In genomic region chr7:108097703-108098102, GRCh38 we compare ENCODE assay signal across 10 cellular contexts. TPM values are rescaled to one million over a fixed set of nuclear protein-coding genes. Genes with fewer than 3 reads are reported as not detected.
DNase-seq lines count a peak whose midpoint lies in the region; ATAC-seq and TF ChIP-seq lines count a peak whose summit lies in the region.
"Had no signal": no experiment of that assay in that cellular context is flagged by ENCODE, and none has a peak within 500 bp of the region (broad histone marks: within the 10 kb centered on the region; RNA-seq: fewer than 3 reads in every experiment).

No MANE protein-coding gene starts in this region.

- H3K27ac ChIP-seq in PC-9, result no peak overlapping the region
- no peak overlapping the region for H3K27ac ChIP-seq in thoracic aorta

- no peaks in the 10 kb centered on the region for H3K9me2 ChIP-seq in PC-9 (ENCODE audit: insufficient read depth)

- H3K4me3 ChIP-seq in PC-9 (no peak overlapping the region), thoracic aorta (no peak overlapping the region)

- no peak overlapping the region for H3K4me2 ChIP-seq in PC-9

- no peaks in the 10 kb centered on the region for H3K79me2 ChIP-seq in PC-9 (ENCODE audit: low read depth)

- TF ChIP-seq CTCF in PC-9 (conservative IDR thresholded peaks at IDR 0.05) (0 out of 2 replicates have a peak, but pooled peaks have one; percentile 35), thoracic aorta (IDR thresholded peaks at IDR 0.05) (peak; percentile 24)

- H3K4me1 ChIP-seq in PC-9 (replicated peaks; ENCODE audit: insufficient read depth) (peaks cover 24% of the 10 kb centered on the region), thoracic aorta (ENCODE audit: control insufficient read depth in 1 of 2, low read depth in 2 of 2) (peaks cover 2 to 20% of the 10 kb centered on the region in 2 donors)

- H2AFZ ChIP-seq in PC-9, result no peak overlapping the region

- ATAC-seq in thoracic aorta (ENCODE audit: insufficient number of reproducible peaks, low FRiP score, low read depth), result no peak
- ATAC-seq in HG02798 (IDR thresholded peaks at IDR 0.05; ENCODE audit: poor library complexity, unreplicated experiment), result no peak
- ATAC-seq in GM18873 (IDR thresholded peaks at IDR 0.05; ENCODE audit: low FRiP score, unreplicated experiment), result no peak

- BruUV-seq in PC-9 (replicated peaks; lab: Mats Ljungman, UMichigan), result no TSS peak

- CTCF ChIA-PET in PC-9 (lab: Charles Lee), result no interaction called here

- H3F3A ChIP-seq in PC-9 (ENCODE audit: insufficient read depth, low read depth), result peaks cover 8% of the 10 kb centered on the region; the same call in 1 of the 2 replicates

- intact Hi-C loops in PC-9 (cut with micrococcal nuclease; ENCODE audit: unreplicated experiment), result no loop called here

- no peaks in the 10 kb centered on the region for H3K36me3 ChIP-seq in PC-9 (ENCODE audit: low read depth)
- H3K36me3 ChIP-seq in thoracic aorta, result no peaks in the 10 kb centered on the region

- no peaks in the 10 kb centered on the region for H3K9me3 ChIP-seq in PC-9 (ENCODE audit: insufficient read depth, low read depth)
- H3K9me3 ChIP-seq in thoracic aorta, result no peaks in the 10 kb centered on the region

- DNase-seq in NCI-H82 (lab: John Stamatoyannopoulos, UW), result peak; percentile 23
- no peak for DNase-seq in NCI-H82 treated with DMSO at 0.1 percent for 48 hours (lab: John Stamatoyannopoulos, UW; ENCODE audit: unreplicated experiment)
- no peak for DNase-seq in PC-9
- peak; percentile 36 for DNase-seq in fibroblast of peridontal ligament (ENCODE audit: extremely low read depth)
- DNase-seq in thoracic aorta (ENCODE audit: low spot score), result no peak
- DNase-seq in DMS153 treated with DMSO at 0.1 percent for 48 hours (lab: John Stamatoyannopoulos, UW; ENCODE audit: unreplicated experiment), result no peak
- DNase-seq: activated CD4-positive, alpha-beta T cell treated with anti-CD3 and anti-CD28 coated beads for 4 hours; NCI-H446 treated with DMSO at 0.1 percent for 48 hours had no signal

- POLR2A ChIA-PET in PC-9 (lab: Charles Lee; ENCODE audit: unreplicated experiment), result no interaction called here

- H4K20me1 ChIP-seq in PC-9 (ENCODE audit: insufficient read depth), result no peaks in the 10 kb centered on the region

- H3K27me3 ChIP-seq in PC-9 (ENCODE audit: insufficient read depth, low read depth) (no peaks in the 10 kb centered on the region), thoracic aorta (replicated peaks; ENCODE audit: insufficient read depth) (no peaks in the 10 kb centered on the region)

RNA-seq across cellular contexts. Expression of gene LAMB4, which starts 32.5 kb away (rescaled TPM):
- 0.15 and 0.83 TPM in 2 replicates for total RNA-seq in PC-9 (2021)
- under 1 TPM in 1 of 2 donors, not detected in 1; 0.14 TPM for total RNA-seq in thoracic aorta

Comparison
In these comparisons a context has a peak if more than half of its experiments do, and no peak if none do; other contexts are left out.
1. DNase-seq: peak in NCI-H82 (single experiment) and fibroblast of peridontal ligament (single experiment); none in NCI-H82 treated with DMSO at 0.1 percent for 48 hours (single experiment), PC-9 (0 of 2), thoracic aorta (single experiment) and DMS153 treated with DMSO at 0.1 percent for 48 hours (single experiment).